Comparison of ENCODE assay signal across 18 cellular contexts in the genomic region with DNA sequence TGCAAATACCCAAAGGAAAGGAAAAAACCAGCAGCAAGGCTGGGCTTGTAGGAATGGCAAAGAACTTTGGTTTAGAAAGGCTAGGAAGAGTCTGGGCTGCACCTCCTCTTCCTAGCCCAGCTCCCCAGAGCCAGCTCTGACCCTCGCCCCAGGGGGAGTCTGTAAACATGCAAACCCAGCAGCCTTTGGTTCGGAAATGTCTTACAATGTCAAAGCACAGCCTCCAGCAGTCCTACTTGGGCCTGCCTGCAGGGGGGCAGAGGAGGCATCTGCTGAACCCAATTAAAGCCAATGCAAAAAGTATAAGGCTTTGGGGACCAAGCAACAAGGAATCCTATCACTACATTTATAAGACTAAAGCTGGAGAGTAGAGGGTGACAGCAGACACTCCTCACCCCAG. TPM values are rescaled to one million over a fixed set of nuclear protein-coding genes. Genes with fewer than 3 reads are reported as not detected.
DNase-seq lines count a peak whose midpoint lies in the region; ATAC-seq and TF ChIP-seq lines count a peak whose summit lies in the region.
"Had no signal": no experiment of that assay in that cellular context is flagged by ENCODE, and none has a peak within 500 bp of the region (broad histone marks: within the 10 kb centered on the region; RNA-seq: fewer than 3 reads in every experiment).

No MANE protein-coding gene starts in this region.

- DNase-seq in activated T-cell treated with anti-CD3 and anti-CD28 coated beads, Interleukin-2, amount 50 U/mL, for 24 hours = no peak
- DNase-seq in activated T-cell treated with anti-CD3 and anti-CD28 coated beads, Interleukin-2, amount 50 U/mL, for 1 hour = no peak
- DNase-seq in WTC11 (ENCODE audit: low spot score) (no peak), mesothelial cell of epicardium (ENCODE audit: low spot score in 2 of 2, unreplicated experiment in 2 of 2) (no peak), tibial artery (no peak), colonic mucosa (no peak)
- DNase-seq: central memory CD4-positive, alpha-beta T cell; EL; NCI-H1092 treated with DMSO at 0.1 percent for 48 hours; NCI-H226; PC-9; stimulated activated CD4-positive, alpha-beta T cell treated with anti-CD3 and anti-CD28 coated beads, Interleukin-12 subunit alpha, Interleukin-12 subunit beta, amount 100 ng/mL, for 4 hours had no signal

- H3K9me3 Mint-ChIP-seq in activated T-cell treated with anti-CD3 and anti-CD28 coated beads, Interleukin-2, amount 50 U/mL, for 24 hours = no peaks in the 10 kb centered on the region
- H3K9me3 Mint-ChIP-seq in WTC11 (no peaks in the 10 kb centered on the region), mesothelial cell of epicardium (no peaks in the 10 kb centered on the region)

- H3K27me3 ChIP-seq in tibial artery (no peaks in the 10 kb centered on the region), colonic mucosa (no peaks in the 10 kb centered on the region)

- peak overlapping the region; percentile 100 for H3K27ac Mint-ChIP-seq in activated T-cell treated with anti-CD3 and anti-CD28 coated beads, Interleukin-2, amount 50 U/mL, for 24 hours
- no peak overlapping the region for H3K27ac Mint-ChIP-seq in WTC11
- peak overlapping the region; percentile 34 for H3K27ac Mint-ChIP-seq in mesothelial cell of epicardium

- H3K9ac ChIP-seq in colonic mucosa (ENCODE audit: low read depth in 2 of 2, low read length in 2 of 2) = no peak overlapping the region
- H3K9ac ChIP-seq: parathyroid adenoma had no signal

- CTCF ChIA-PET in WTC11 (lab: Charles Lee) = no interaction called here

- ATAC-seq in WTC11 (0 out of 2 replicates have a peak, but pooled peaks have one; percentile 5), HG03469 (IDR thresholded peaks at IDR 0.05; ENCODE audit: unreplicated experiment) (no peak)

- H3K4me3 Mint-ChIP-seq in activated T-cell treated with anti-CD3 and anti-CD28 coated beads, Interleukin-2, amount 50 U/mL, for 24 hours = no peak overlapping the region
- H3K4me3 Mint-ChIP-seq in WTC11 = no peak overlapping the region
- no peak overlapping the region for H3K4me3 Mint-ChIP-seq in mesothelial cell of epicardium

- peaks cover 77 to 86% (median 86%) of the 10 kb centered on the region in 3 donors for H3K36me3 ChIP-seq in tibial artery
- peaks cover 36% of the 10 kb centered on the region for H3K36me3 ChIP-seq in colonic mucosa

- H3K27ac ChIP-seq in tibial artery (no peak overlapping the region), colonic mucosa (no peak overlapping the region)
- H3K27ac ChIP-seq: parathyroid adenoma, PC-9, thoracic aorta had no signal

- no peaks in the 10 kb centered on the region for H3K9me3 ChIP-seq in tibial artery
- no peaks in the 10 kb centered on the region for H3K9me3 ChIP-seq in colonic mucosa
- H3K9me3 ChIP-seq: thoracic aorta had no signal

- H3K27me3 Mint-ChIP-seq in activated T-cell treated with anti-CD3 and anti-CD28 coated beads, Interleukin-2, amount 50 U/mL, for 24 hours = no peaks in the 10 kb centered on the region
- H3K27me3 Mint-ChIP-seq in WTC11 (ENCODE audit: low read depth) (no peaks in the 10 kb centered on the region), mesothelial cell of epicardium (ENCODE audit: low read depth) (no peaks in the 10 kb centered on the region)

- intact Hi-C loops in tibial artery (cut with DNase I; ENCODE audit: low total_unique reads) (no loop called here), colonic mucosa (cut with DNase I) (loop anchor here (10.0 kb wide), 1 partner anchor 208 kb away; a partner anchor contains a TSS)

- H3K4me3 ChIP-seq in tibial artery (no peak overlapping the region), colonic mucosa (no peak overlapping the region)
- H3K4me3 ChIP-seq: PC-9, thoracic aorta had no signal

- H3K4me1 ChIP-seq in tibial artery (peaks cover 0 to 41% (median 30%) of the 10 kb centered on the region in 4 donors), colonic mucosa (peaks cover 11% of the 10 kb centered on the region)

- POLR2A ChIA-PET in WTC11 (lab: Charles Lee) = no interaction called here

- peaks cover 66% of the 10 kb centered on the region for H3K4me1 Mint-ChIP-seq in activated T-cell treated with anti-CD3 and anti-CD28 coated beads, Interleukin-2, amount 50 U/mL, for 24 hours (ENCODE audit: low read depth)
- peaks cover 12% of the 10 kb centered on the region for H3K4me1 Mint-ChIP-seq in WTC11
- peaks cover 11% of the 10 kb centered on the region for H3K4me1 Mint-ChIP-seq in mesothelial cell of epicardium

- peak; percentile 13 for TF ChIP-seq CTCF in GM12873 (IDR thresholded peaks at IDR 0.05; ENCODE audit: insufficient read depth, low read depth, low read length, missing control alignments)
- TF ChIP-seq CTCF in WTC11 (IDR thresholded peaks at IDR 0.05) = no peak
- no peak for TF ChIP-seq CTCF in mesothelial cell of epicardium (IDR thresholded peaks at IDR 0.05; ENCODE audit: unreplicated experiment)
- no peak for TF ChIP-seq CTCF in tibial artery (IDR thresholded peaks at IDR 0.05)
- no peak for TF ChIP-seq CTCF in colonic mucosa (IDR thresholded peaks at IDR 0.05)

- peaks cover 98% of the 10 kb centered on the region for H3K36me3 Mint-ChIP-seq in activated T-cell treated with anti-CD3 and anti-CD28 coated beads, Interleukin-2, amount 50 U/mL, for 24 hours (ENCODE audit: low read depth)
- peaks cover 67% of the 10 kb centered on the region for H3K36me3 Mint-ChIP-seq in WTC11
- H3K36me3 Mint-ChIP-seq in mesothelial cell of epicardium = peaks cover 25% of the 10 kb centered on the region

TF ChIP-seq in WTC11, 78 proteins besides CTCF, POLR2A, EP300 and RAD21:
- TF ChIP-seq, protein P1, sequence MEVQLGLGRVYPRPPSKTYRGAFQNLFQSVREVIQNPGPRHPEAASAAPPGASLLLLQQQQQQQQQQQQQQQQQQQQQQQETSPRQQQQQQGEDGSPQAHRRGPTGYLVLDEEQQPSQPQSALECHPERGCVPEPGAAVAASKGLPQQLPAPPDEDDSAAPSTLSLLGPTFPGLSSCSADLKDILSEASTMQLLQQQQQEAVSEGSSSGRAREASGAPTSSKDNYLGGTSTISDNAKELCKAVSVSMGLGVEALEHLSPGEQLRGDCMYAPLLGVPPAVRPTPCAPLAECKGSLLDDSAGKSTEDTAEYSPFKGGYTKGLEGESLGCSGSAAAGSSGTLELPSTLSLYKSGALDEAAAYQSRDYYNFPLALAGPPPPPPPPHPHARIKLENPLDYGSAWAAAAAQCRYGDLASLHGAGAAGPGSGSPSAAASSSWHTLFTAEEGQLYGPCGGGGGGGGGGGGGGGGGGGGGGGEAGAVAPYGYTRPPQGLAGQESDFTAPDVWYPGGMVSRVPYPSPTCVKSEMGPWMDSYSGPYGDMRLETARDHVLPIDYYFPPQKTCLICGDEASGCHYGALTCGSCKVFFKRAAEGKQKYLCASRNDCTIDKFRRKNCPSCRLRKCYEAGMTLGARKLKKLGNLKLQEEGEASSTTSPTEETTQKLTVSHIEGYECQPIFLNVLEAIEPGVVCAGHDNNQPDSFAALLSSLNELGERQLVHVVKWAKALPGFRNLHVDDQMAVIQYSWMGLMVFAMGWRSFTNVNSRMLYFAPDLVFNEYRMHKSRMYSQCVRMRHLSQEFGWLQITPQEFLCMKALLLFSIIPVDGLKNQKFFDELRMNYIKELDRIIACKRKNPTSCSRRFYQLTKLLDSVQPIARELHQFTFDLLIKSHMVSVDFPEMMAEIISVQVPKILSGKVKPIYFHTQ (CRISPR knock-in tag; IDR thresholded peaks at IDR 0.05) = no peak

RNA-seq across cellular contexts. Expression of a gene that starts 5.0 kb away (rescaled TPM):
- total RNA-seq in WTC11 (2021) (47.7 to 62.1 TPM (median 52.0 TPM) in 3 replicates), mesothelial cell of epicardium (44.0 to 48.6 TPM (median 48.1 TPM) in 3 replicates), colonic mucosa (10 to 100 TPM; 25.4 to 44.6 TPM)

RNA-seq across cellular contexts. Expression of a gene that starts 5.2 kb away (rescaled TPM):
- total RNA-seq in WTC11 (2021) (135 to 152 TPM (median 149 TPM) in 3 replicates), mesothelial cell of epicardium (76.5 to 82.4 TPM (median 82.0 TPM) in 3 replicates), colonic mucosa (100 to 1,000 TPM in 1 of 2 donors, 10 to 100 TPM in 1; 86.1 to 138 TPM)

RNA-seq across cellular contexts. Expression of a gene that starts 10.0 kb away (rescaled TPM):
- total RNA-seq in WTC11 (2021) = 80.1 to 106 TPM (median 86.7 TPM) in 3 replicates
- 70.1 to 72.3 TPM (median 72.2 TPM) in 3 replicates for total RNA-seq in mesothelial cell of epicardium
- 100 to 1,000 TPM in 1 of 2 donors, 10 to 100 TPM in 1; 77.2 to 124 TPM for total RNA-seq in colonic mucosa

RNA-seq across cellular contexts. Expression of a gene that starts 41.0 kb away (rescaled TPM):
- total RNA-seq in WTC11 (2021) (not detected in 3 replicates), mesothelial cell of epicardium (0.43 to 0.66 TPM in 2 of 3 replicates, not detected in the other), colonic mucosa (not detected)
- total RNA-seq: glomerular endothelial cell; PC-9; T-helper 1 cell treated with Interleukin-12 subunit alpha and Interleukin-12 subunit beta and Interleukin-4 antibody, amounts not matched to agents 30 ng/mL and 1 ng/mL, for 36 hours; thoracic aorta had no signal

RNA-seq across cellular contexts. Expression of a gene that starts 49.3 kb away (rescaled TPM):
- total RNA-seq in WTC11 (2021) (0.35 to 1.3 TPM (median 0.60 TPM) in 3 replicates), mesothelial cell of epicardium (not detected in 3 replicates), colonic mucosa (not detected)
- total RNA-seq: glomerular endothelial cell; PC-9; T-helper 1 cell treated with Interleukin-12 subunit alpha and Interleukin-12 subunit beta and Interleukin-4 antibody, amounts not matched to agents 30 ng/mL and 1 ng/mL, for 36 hours; thoracic aorta had no signal
